17 cellular contexts compared by ENCODE assay signal in genomic region chr3:126293370-126294082, GRCh38.
DNase-seq lines count a peak whose midpoint lies in the region; ATAC-seq and TF ChIP-seq lines count a peak whose summit lies in the region.
"Had no signal": no experiment of that assay in that cellular context is flagged by ENCODE, and none has a peak within 500 bp of the region (broad histone marks: within the 10 kb centered on the region; RNA-seq: fewer than 3 reads in every experiment).

No MANE protein-coding gene starts in this region.

- DNase-seq in GM03348 (ENCODE audit: low spot score) (peak; percentile 28), OCI-M1 (lab: John Stamatoyannopoulos, UW) (peak; percentile 14), heart right ventricle (peak; percentile 15 to 36), omental fat pad (ENCODE audit: low spot score) (no peak), T1000 (lab: John Stamatoyannopoulos, UW) (no peak), type B pancreatic cell (ENCODE audit: extremely low spot score, unreplicated experiment) (no peak)
- DNase-seq: activated CD4-positive, alpha-beta T cell treated with anti-CD3 and anti-CD28 coated beads, Interleukin-2, amount 50 U/mL, for 1 hour; activated T-cell treated with anti-CD3 and anti-CD28 coated beads, Interleukin-2, amount 50 U/mL, for 48 hours; amniotic stem cell; DMS 273 treated with DMSO at 0.1 percent for 48 hours; HCEC 1CT; mesendoderm; NCI-H2081 treated with DMSO at 0.1 percent for 48 hours; stimulated activated CD4-positive, alpha-beta T cell treated with anti-CD3 and anti-CD28 coated beads, Interleukin-12 subunit alpha, Interleukin-12 subunit beta, amount 100 ng/mL, for 4 hours had no signal

- H3K4me1 ChIP-seq in heart right ventricle, result peaks cover 0 to 8% (median 1%) of the 10 kb centered on the region in 9 donors

- H3K4me3 Mint-ChIP-seq in type B pancreatic cell, result no peak overlapping the region

- H3K27ac ChIP-seq in heart right ventricle, result peak overlapping the region in 9 of 10 donors; percentile 12 to 75 (median 53)
- H3K27ac ChIP-seq: HL-60 had no signal

- no peaks in the 10 kb centered on the region for H3K36me3 ChIP-seq in heart right ventricle

- H3K27me3 Mint-ChIP-seq in type B pancreatic cell, result peaks cover 44% of the 10 kb centered on the region

- 47 to 50% methylated on average over 17 of the region's 17 CpGs for WGBS in heart right ventricle, 2 donors

- intact Hi-C loops in heart right ventricle (cut with DNase I), result loop anchor here in 2 of 10 donors (5.0 kb wide), 2 partner anchors 49 to 54 kb away; no protein-coding TSS in a partner anchor

- no peaks in the 10 kb centered on the region for H3K4me1 Mint-ChIP-seq in type B pancreatic cell (ENCODE audit: unreplicated experiment)

- peaks cover 2% of the 10 kb centered on the region for H3K9me3 Mint-ChIP-seq in type B pancreatic cell

- H3K4me3 ChIP-seq in heart right ventricle, result no peak overlapping the region

- TF ChIP-seq CTCF in heart right ventricle (IDR thresholded peaks at IDR 0.05) (no peak), omental fat pad (IDR thresholded peaks at IDR 0.05) (no peak), type B pancreatic cell (conservative IDR thresholded peaks at IDR 0.05) (no peak)

- no peaks in the 10 kb centered on the region for H3K36me3 Mint-ChIP-seq in type B pancreatic cell

- peaks cover 0 to 12% (median 0%) of the 10 kb centered on the region in 7 donors for H3K27me3 ChIP-seq in heart right ventricle

- H3K9me3 ChIP-seq in heart right ventricle, result peaks cover 0 to 5% (median 0%) of the 10 kb centered on the region in 11 donors

- H3K27ac Mint-ChIP-seq in type B pancreatic cell, result no peak overlapping the region

- ATAC-seq in heart right ventricle (peak; percentile 42 to 97 (median 76)), omental fat pad (ENCODE audit: low FRiP score) (peak; percentile 68), HG02678 (IDR thresholded peaks at IDR 0.05; ENCODE audit: unreplicated experiment) (no peak), GM21390 (IDR thresholded peaks at IDR 0.05; ENCODE audit: unreplicated experiment) (no peak)

Comparison
In these comparisons a context has a peak if more than half of its experiments do, and no peak if none do; other contexts are left out.
1. DNase-seq: peak in GM03348 (single experiment), OCI-M1 (single experiment) and heart right ventricle (2 of 2); none in omental fat pad (single experiment), T1000 (single experiment) and type B pancreatic cell (single experiment).
2. ATAC-seq: peak in heart right ventricle (8 of 8) and omental fat pad (single experiment); none in HG02678 (single experiment) and GM21390 (single experiment).